18 cellular contexts compared by ENCODE assay signal in the genomic region with DNA sequence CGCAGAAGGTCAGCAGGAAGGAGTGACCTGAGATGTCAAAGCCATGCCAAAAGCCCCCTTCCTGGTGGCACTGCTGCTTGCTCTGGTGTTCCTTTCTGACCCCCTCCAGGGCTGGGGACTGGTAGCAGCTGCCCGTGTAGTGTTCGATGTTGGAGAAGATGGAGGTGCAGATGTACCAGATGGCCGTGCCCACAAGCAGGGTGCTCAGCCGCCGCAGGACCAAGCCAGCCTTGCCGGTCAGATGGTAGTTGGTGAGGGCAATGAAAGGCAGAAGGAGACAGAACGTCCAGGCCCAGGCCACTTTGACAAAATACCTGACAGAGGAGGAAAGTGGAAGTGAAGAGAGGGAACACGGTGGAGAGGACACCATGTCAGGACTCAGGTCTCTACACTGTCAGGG. TPM values are rescaled to one million over a fixed set of nuclear protein-coding genes. Genes with fewer than 3 reads are reported as not detected.
DNase-seq lines count a peak whose midpoint lies in the region; ATAC-seq, FAIRE-seq and TF ChIP-seq lines count a peak whose summit lies in the region.
"Had no signal": no experiment of that assay in that cellular context is flagged by ENCODE, and none has a peak within 500 bp of the region (broad histone marks: within the 10 kb centered on the region; RNA-seq: fewer than 3 reads in every experiment).

No MANE protein-coding gene starts in this region.

- peaks cover 96% of the 10 kb centered on the region for H3K4me1 ChIP-seq in left ventricle myocardium inferior
- H3K4me1 ChIP-seq in adipocyte (ENCODE audit: control insufficient read depth, insufficient read depth, low read length) = peaks cover 33% of the 10 kb centered on the region
- peaks cover 12% of the 10 kb centered on the region for H3K4me1 ChIP-seq in upper lobe of right lung
- H3K4me1 ChIP-seq: BE2C had no signal

- peak overlapping the region; percentile 91 for H3K27ac ChIP-seq in left ventricle myocardium inferior (replicated peaks)
- H3K27ac ChIP-seq in upper lobe of right lung = no peak overlapping the region
- no peak overlapping the region for H3K27ac ChIP-seq in coronary artery
- no peak overlapping the region for H3K27ac ChIP-seq in substantia nigra (ENCODE audit: low read depth, low read length, poor library complexity, severe bottlenecking)
- H3K27ac ChIP-seq: A549, C4-2B had no signal

- H3K36me3 ChIP-seq in left ventricle myocardium inferior (peaks cover 18% of the 10 kb centered on the region), adipocyte (ENCODE audit: control insufficient read depth, insufficient read depth, low read length, severe bottlenecking) (peaks cover 11% of the 10 kb centered on the region), upper lobe of right lung (peaks cover 12% of the 10 kb centered on the region)
- H3K36me3 ChIP-seq: BE2C had no signal

- DNase-seq in left ventricle myocardium inferior = no peak
- DNase-seq in cardiac septum (ENCODE audit: low spot score) = no peak
- no peak for DNase-seq in HTR-8/SVneo (ENCODE audit: insufficient read length, low spot score)
- DNase-seq in adipocyte (ENCODE audit: low read depth) = no peak
- peak; percentile 44 for DNase-seq in upper lobe of right lung
- no peak for DNase-seq in coronary artery (ENCODE audit: low spot score)
- DNase-seq in substantia nigra (lab: John Stamatoyannopoulos, UW) = no peak
- DNase-seq: BE2C; CD8-positive, alpha-beta T cell; COR-L47; DMS53; GF-D8; GOT3; H9 had no signal

- ATAC-seq in upper lobe of right lung = no peak
- ATAC-seq: A549; CD8-positive, alpha-beta T cell had no signal

- H3K27me3 ChIP-seq in left ventricle myocardium inferior (ENCODE audit: low read depth) (no peaks in the 10 kb centered on the region), adipocyte (replicated peaks; ENCODE audit: control insufficient read depth, insufficient read depth, low read length) (no peaks in the 10 kb centered on the region), upper lobe of right lung (no peaks in the 10 kb centered on the region)
- H3K27me3 ChIP-seq: BE2C had no signal

- peak overlapping the region; percentile 0 for H3K4me3 ChIP-seq in left ventricle myocardium inferior
- no peak overlapping the region for H3K4me3 ChIP-seq in adipocyte (ENCODE audit: low read length)
- no peak overlapping the region for H3K4me3 ChIP-seq in upper lobe of right lung
- H3K4me3 ChIP-seq in coronary artery = no peak overlapping the region
- H3K4me3 ChIP-seq: A549 had no signal

- peak; percentile 23 for FAIRE-seq in HTR-8/SVneo (lab: Jason Lieb, UNC)
- FAIRE-seq: A549, GM19239 had no signal

- TF ChIP-seq CTCF in left ventricle myocardium inferior (IDR thresholded peaks at IDR 0.05; ENCODE audit: borderline replicate concordance) (no peak), upper lobe of right lung (IDR thresholded peaks at IDR 0.05) (no peak), coronary artery (IDR thresholded peaks at IDR 0.05) (no peak)

- H3K9me3 ChIP-seq in left ventricle myocardium inferior (replicated peaks) (no peaks in the 10 kb centered on the region), adipocyte (ENCODE audit: control insufficient read depth, low read length) (no peaks in the 10 kb centered on the region), upper lobe of right lung (no peaks in the 10 kb centered on the region)
- H3K9me3 ChIP-seq: A549, BE2C had no signal

- peak overlapping the region; percentile 2 for H3K9ac ChIP-seq in adipocyte (ENCODE audit: low read length)

- intact Hi-C loops in left ventricle myocardium inferior (cut with micrococcal nuclease) (no loop called here), cardiac septum (cut with DNase I) (no loop called here), upper lobe of right lung (cut with DNase I) (no loop called here)

RNA-seq across cellular contexts. Expression of a gene that starts 4.1 kb away (rescaled TPM):
- total RNA-seq in left ventricle myocardium inferior = 160 TPM
- 94.0 TPM for total RNA-seq in cardiac septum
- 12.6 TPM for total RNA-seq in upper lobe of right lung

RNA-seq across cellular contexts. Expression of a gene that starts 29.9 kb away (rescaled TPM):
- total RNA-seq in left ventricle myocardium inferior (not detected), cardiac septum (not detected), upper lobe of right lung (not detected)
- total RNA-seq: CD8-positive, alpha-beta T cell; H9; HT1080 had no signal

RNA-seq across cellular contexts. Expression of a gene that starts 48.6 kb away (rescaled TPM):
- total RNA-seq in left ventricle myocardium inferior (not detected), cardiac septum (not detected), upper lobe of right lung (0.20 TPM)
- total RNA-seq: CD8-positive, alpha-beta T cell; H9 had no signal

RNA-seq across cellular contexts. Expression of a gene that starts 59.8 kb away (rescaled TPM):
- total RNA-seq in left ventricle myocardium inferior (0.55 TPM), cardiac septum (0.67 TPM), upper lobe of right lung (not detected)
- total RNA-seq: CD8-positive, alpha-beta T cell; HT1080 had no signal
